1 cellular context compared by ENCODE assay signal in the genomic region with DNA sequence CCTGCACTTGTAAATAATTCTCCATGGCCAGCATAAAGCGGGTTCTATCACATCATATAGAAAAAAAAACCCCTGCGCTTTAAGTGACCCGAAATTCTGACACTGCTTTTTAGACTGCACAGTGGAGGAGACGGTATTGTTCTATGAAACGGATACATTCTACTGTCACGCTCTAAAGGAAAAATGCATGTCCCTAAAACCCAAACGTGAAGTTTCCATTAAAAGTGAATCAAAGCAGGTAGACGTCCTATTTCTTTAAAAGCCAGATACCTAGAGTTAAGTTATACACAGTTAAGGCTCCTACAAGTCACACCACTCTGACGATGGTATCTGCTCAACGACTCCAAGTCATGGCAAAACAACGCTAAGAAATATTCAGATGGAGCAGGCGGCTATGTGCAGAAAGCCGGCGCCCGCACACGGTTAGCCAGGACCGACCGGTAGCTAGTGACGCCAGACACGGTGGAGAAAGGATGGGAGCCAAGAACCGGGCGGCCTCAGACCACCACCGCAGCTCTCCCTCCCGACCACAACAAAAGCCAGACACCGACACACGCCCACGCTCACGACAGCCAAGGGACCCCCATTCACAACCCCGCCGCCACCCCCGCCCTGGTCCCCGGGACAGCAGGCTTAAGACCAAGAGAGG.
TF ChIP-seq lines count a peak whose summit lies in the region.

No MANE protein-coding gene starts in this region.

TF ChIP-seq in HepG2, 621 proteins besides CTCF, POLR2A, EP300 and RAD21:
- TF ChIP-seq SNAI1 (CRISPR knock-in tag; IDR thresholded peaks at IDR 0.05; ENCODE audit: borderline replicate concordance) (0 out of 2 replicates have a peak, but pooled peaks have one; percentile 10), IRX3 (CRISPR knock-in tag; IDR thresholded peaks at IDR 0.05; ENCODE audit: borderline replicate concordance, low read depth) (peak; percentile 38; the same call in 1 of the 2 replicates), ZNF615 (CRISPR knock-in tag; IDR thresholded peaks at IDR 0.05; ENCODE audit: borderline replicate concordance) (0 out of 2 replicates have a peak, but pooled peaks have one; percentile 32), PHF21A (CRISPR knock-in tag; IDR thresholded peaks at IDR 0.05) (peak; percentile 10; the same call in 1 of the 2 replicates), SRF (IDR thresholded peaks at IDR 0.05; ENCODE audit: low read depth, low read length) (no peak), NAIF1 (CRISPR knock-in tag; IDR thresholded peaks at IDR 0.05; ENCODE audit: borderline replicate concordance) (0 out of 2 replicates have a peak, but pooled peaks have one; percentile 40)
- TF ChIP-seq, protein P1, sequence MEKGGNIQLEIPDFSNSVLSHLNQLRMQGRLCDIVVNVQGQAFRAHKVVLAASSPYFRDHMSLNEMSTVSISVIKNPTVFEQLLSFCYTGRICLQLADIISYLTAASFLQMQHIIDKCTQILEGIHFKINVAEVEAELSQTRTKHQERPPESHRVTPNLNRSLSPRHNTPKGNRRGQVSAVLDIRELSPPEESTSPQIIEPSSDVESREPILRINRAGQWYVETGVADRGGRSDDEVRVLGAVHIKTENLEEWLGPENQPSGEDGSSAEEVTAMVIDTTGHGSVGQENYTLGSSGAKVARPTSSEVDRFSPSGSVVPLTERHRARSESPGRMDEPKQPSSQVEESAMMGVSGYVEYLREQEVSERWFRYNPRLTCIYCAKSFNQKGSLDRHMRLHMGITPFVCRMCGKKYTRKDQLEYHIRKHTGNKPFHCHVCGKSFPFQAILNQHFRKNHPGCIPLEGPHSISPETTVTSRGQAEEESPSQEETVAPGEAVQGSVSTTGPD (CRISPR knock-in tag; IDR thresholded peaks at IDR 0.05), result 0 out of 2 replicates have a peak, but pooled peaks have one; percentile 10
- TF ChIP-seq, protein P2, sequence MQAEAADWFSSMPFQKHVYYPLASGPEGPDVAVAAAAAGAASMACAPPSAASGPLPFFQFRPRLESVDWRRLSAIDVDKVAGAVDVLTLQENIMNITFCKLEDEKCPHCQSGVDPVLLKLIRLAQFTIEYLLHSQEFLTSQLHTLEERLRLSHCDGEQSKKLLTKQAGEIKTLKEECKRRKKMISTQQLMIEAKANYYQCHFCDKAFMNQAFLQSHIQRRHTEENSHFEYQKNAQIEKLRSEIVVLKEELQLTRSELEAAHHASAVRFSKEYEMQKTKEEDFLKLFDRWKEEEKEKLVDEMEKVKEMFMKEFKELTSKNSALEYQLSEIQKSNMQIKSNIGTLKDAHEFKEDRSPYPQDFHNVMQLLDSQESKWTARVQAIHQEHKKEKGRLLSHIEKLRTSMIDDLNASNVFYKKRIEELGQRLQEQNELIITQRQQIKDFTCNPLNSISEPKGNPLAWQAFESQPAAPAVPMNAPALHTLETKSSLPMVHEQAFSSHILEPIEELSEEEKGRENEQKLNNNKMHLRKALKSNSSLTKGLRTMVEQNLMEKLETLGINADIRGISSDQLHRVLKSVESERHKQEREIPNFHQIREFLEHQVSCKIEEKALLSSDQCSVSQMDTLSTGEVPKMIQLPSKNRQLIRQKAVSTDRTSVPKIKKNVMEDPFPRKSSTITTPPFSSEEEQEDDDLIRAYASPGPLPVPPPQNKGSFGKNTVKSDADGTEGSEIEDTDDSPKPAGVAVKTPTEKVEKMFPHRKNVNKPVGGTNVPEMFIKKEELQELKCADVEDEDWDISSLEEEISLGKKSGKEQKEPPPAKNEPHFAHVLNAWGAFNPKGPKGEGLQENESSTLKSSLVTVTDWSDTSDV (CRISPR knock-in tag; IDR thresholded peaks at IDR 0.05), result no peak
TF ChIP-seq in HepG2: peak in this region for 6.
